In the genomic region with DNA sequence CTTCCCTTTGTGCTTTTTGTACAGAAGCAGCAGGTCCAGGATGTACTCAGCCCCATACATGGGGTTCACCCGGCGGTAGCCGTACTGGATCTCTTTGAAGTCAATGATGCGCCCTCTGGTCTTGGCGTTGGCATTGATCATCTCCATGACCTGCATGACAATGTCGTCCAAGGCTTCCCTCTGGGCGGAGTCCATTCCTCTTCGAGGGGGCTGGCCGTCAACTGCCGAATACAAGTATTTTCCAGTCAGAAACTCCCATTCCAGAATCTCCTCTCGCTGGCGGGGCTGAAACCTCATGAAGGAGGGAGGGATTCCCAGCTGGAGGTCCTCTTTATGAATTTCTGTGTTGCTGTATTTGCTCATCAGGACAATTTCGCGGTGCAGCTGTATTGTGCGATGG, we compare ENCODE assay signal across 30 cellular contexts.
DNase-seq lines count a peak whose midpoint lies in the region; ATAC-seq, FAIRE-seq and TF ChIP-seq lines count a peak whose summit lies in the region.
"Had no signal": no experiment of that assay in that cellular context is flagged by ENCODE, and none has a peak within 500 bp of the region (broad histone marks: within the 10 kb centered on the region; RNA-seq: fewer than 3 reads in every experiment).

No MANE protein-coding gene starts in this region.

- peak overlapping the region; percentile 45 to 77 for H3K27ac ChIP-seq in testis
- H3K27ac ChIP-seq: body of pancreas, HL-60, pancreas, uterus had no signal

- no peak for TF ChIP-seq CTCF in WTC11 (IDR thresholded peaks at IDR 0.05)
- TF ChIP-seq CTCF in testis (IDR thresholded peaks at IDR 0.05) = no peak
- no peak for TF ChIP-seq CTCF in D721Med (IDR thresholded peaks at IDR 0.05; ENCODE audit: insufficient read depth, missing control alignments)

- H3K4me3 Mint-ChIP-seq in activated T-cell treated with anti-CD3 and anti-CD28 coated beads, Interleukin-2, amount 50 U/mL, for 24 hours = no peak overlapping the region
- no peak overlapping the region for H3K4me3 Mint-ChIP-seq in WTC11
- H3K4me3 Mint-ChIP-seq: activated T-cell treated with anti-CD3 and anti-CD28 coated beads, Interleukin-2, amount 50 U/mL, for 4 hours; B cell; immature natural killer cell; T-helper 2 cell treated with Interferon-gamma antibody and Interleukin-4, amounts not matched to agents 5 μg/mL and 100 μg/mL, for 36 hours had no signal

- H3K36me3 Mint-ChIP-seq in activated T-cell treated with anti-CD3 and anti-CD28 coated beads, Interleukin-2, amount 50 U/mL, for 24 hours (ENCODE audit: low read depth) = peaks cover 98% of the 10 kb centered on the region
- H3K36me3 Mint-ChIP-seq in WTC11 = peaks cover 54% of the 10 kb centered on the region

- H3K4me1 Mint-ChIP-seq in activated T-cell treated with anti-CD3 and anti-CD28 coated beads, Interleukin-2, amount 50 U/mL, for 24 hours (ENCODE audit: low read depth) = peaks cover 59% of the 10 kb centered on the region
- H3K4me1 Mint-ChIP-seq in WTC11 = peaks cover 54% of the 10 kb centered on the region

- FAIRE-seq in D721Med (lab: Jason Lieb, UNC) = no peak
- FAIRE-seq: pancreas, small intestine had no signal

- H3K36me3 ChIP-seq in testis (ENCODE audit: low read depth, missing control alignments) = no peaks in the 10 kb centered on the region
- H3K36me3 ChIP-seq: pancreas, uterus had no signal

- 90 to 94% methylated on average over 15 of the region's 15 CpGs for WGBS in testis, 2 donors

- no peaks in the 10 kb centered on the region for H3K9me3 ChIP-seq in testis
- H3K9me3 ChIP-seq: body of pancreas, pancreas, uterus had no signal

- no peaks in the 10 kb centered on the region for H3K27me3 ChIP-seq in testis
- H3K27me3 ChIP-seq: body of pancreas, pancreas, uterus had no signal

- POLR2A ChIA-PET in WTC11 (lab: Charles Lee) = no interaction called here

- peaks cover 26% of the 10 kb centered on the region for H3K4me1 ChIP-seq in testis
- H3K4me1 ChIP-seq: body of pancreas, uterus had no signal

- H3K4me3 ChIP-seq in testis = no peak overlapping the region
- H3K4me3 ChIP-seq: body of pancreas, pancreas, uterus had no signal

- no peak for TF ChIP-seq POLR2A in testis (IDR thresholded peaks at IDR 0.05)

- H3K27me3 Mint-ChIP-seq in activated T-cell treated with anti-CD3 and anti-CD28 coated beads, Interleukin-2, amount 50 U/mL, for 24 hours = no peaks in the 10 kb centered on the region
- no peaks in the 10 kb centered on the region for H3K27me3 Mint-ChIP-seq in WTC11 (ENCODE audit: low read depth)
- H3K27me3 Mint-ChIP-seq: B cell had no signal

- no peak overlapping the region for H3K27ac Mint-ChIP-seq in activated T-cell treated with anti-CD3 and anti-CD28 coated beads, Interleukin-2, amount 50 U/mL, for 24 hours
- H3K27ac Mint-ChIP-seq in WTC11 = peak overlapping the region; percentile 53; the same call in 1 of the 2 replicates
- H3K27ac Mint-ChIP-seq: B cell; T-helper 2 cell treated with Interferon-gamma antibody and Interleukin-4, amounts not matched to agents 5 μg/mL and 100 μg/mL, for 36 hours had no signal

- intact Hi-C loops in testis (cut with DNase I; ENCODE audit: low total_unique reads) = no loop called here

- ATAC-seq in WTC11 = no peak
- ATAC-seq: activated T-cell treated with anti-CD3 and anti-CD28 coated beads, Interleukin-2, amount 50 U/mL, for 4 hours; body of pancreas; Panc1; pancreas had no signal

- peak; percentile 28 for DNase-seq in activated T-cell treated with anti-CD3 and anti-CD28 coated beads, Interleukin-2, amount 50 U/mL, for 24 hours
- DNase-seq in activated T-cell treated with anti-CD3 and anti-CD28 coated beads, Interleukin-2, amount 50 U/mL, for 1 hour = no peak
- DNase-seq in WTC11 (ENCODE audit: low spot score) (no peak), mesenteric fat pad (ENCODE audit: low spot score) (peak; percentile 74), testis (no peak), D721Med (ENCODE audit: insufficient read length, low spot score) (no peak), NCI-H345 (lab: John Stamatoyannopoulos, UW) (no peak)
- no peak for DNase-seq in central memory CD4-positive, alpha-beta T cell
- DNase-seq: ACHN; activated CD4-positive, alpha-beta T cell treated with anti-CD3 and anti-CD28 coated beads for 48 hours; activated naive CD4-positive, alpha-beta T cell; activated T-cell treated with anti-CD3 and anti-CD28 coated beads, Interleukin-2, amount 50 U/mL, for 4 hours; body of pancreas; DMS153; H7; immature natural killer cell; KG1; NCI-H1105; NCI-H1930; NCI-H2227 treated with DMSO at 0.1 percent for 48 hours; NCI-H69; pancreas; Right ventricle myocardium superior; small intestine; stimulated activated naive CD4-positive, alpha-beta T cell treated with Interleukin-2 at 50 U/mL for 16 hours; uterus had no signal

- H3K9me3 Mint-ChIP-seq in activated T-cell treated with anti-CD3 and anti-CD28 coated beads, Interleukin-2, amount 50 U/mL, for 24 hours = no peaks in the 10 kb centered on the region
- no peaks in the 10 kb centered on the region for H3K9me3 Mint-ChIP-seq in WTC11
- H3K9me3 Mint-ChIP-seq: activated T-cell treated with anti-CD3 and anti-CD28 coated beads, Interleukin-2, amount 50 U/mL, for 4 hours; immature natural killer cell; T-helper 2 cell treated with Interferon-gamma antibody and Interleukin-4, amounts not matched to agents 5 μg/mL and 100 μg/mL, for 36 hours had no signal

- CTCF ChIA-PET in WTC11 (lab: Charles Lee) = interaction anchor here (0.9 to 2.1 kb wide), 3 partner anchors 27 to 170 kb away, joined by 3 to 9 read pairs (median 3); no protein-coding TSS in a partner anchor

TF ChIP-seq in WTC11, 78 proteins besides CTCF, POLR2A, EP300 and RAD21 (continues in another document):
- TF ChIP-seq HMGXB4 (CRISPR knock-in tag; IDR thresholded peaks at IDR 0.05) (no peak), ZNF232 (CRISPR knock-in tag; IDR thresholded peaks at IDR 0.05) (no peak), PREB (CRISPR knock-in tag; IDR thresholded peaks at IDR 0.05; ENCODE audit: borderline replicate concordance) (no peak), ATF1 (CRISPR knock-in tag; IDR thresholded peaks at IDR 0.05) (no peak), STAT6 (CRISPR knock-in tag; conservative IDR thresholded peaks at IDR 0.05; ENCODE audit: low read depth) (no peak)
- TF ChIP-seq, protein P1, sequence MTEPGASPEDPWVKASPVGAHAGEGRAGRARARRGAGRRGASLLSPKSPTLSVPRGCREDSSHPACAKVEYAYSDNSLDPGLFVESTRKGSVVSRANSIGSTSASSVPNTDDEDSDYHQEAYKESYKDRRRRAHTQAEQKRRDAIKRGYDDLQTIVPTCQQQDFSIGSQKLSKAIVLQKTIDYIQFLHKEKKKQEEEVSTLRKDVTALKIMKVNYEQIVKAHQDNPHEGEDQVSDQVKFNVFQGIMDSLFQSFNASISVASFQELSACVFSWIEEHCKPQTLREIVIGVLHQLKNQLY (CRISPR knock-in tag; IDR thresholded peaks at IDR 0.05) = no peak

Comparison
In these comparisons a context has a peak if more than half of its experiments do, and no peak if none do; other contexts are left out.
1. DNase-seq: peak in activated T-cell treated with anti-CD3 and anti-CD28 coated beads, Interleukin-2, amount 50 U/mL, for 24 hours (single experiment) and mesenteric fat pad (single experiment); none in activated T-cell treated with anti-CD3 and anti-CD28 coated beads, Interleukin-2, amount 50 U/mL, for 1 hour (single experiment), WTC11 (single experiment), testis (single experiment), D721Med (single experiment), NCI-H345 (single experiment) and central memory CD4-positive, alpha-beta T cell (single experiment).